In genomic region chr2:219056896-219057708, GRCh38 we compare ENCODE assay signal across 1 cellular context.
TF ChIP-seq lines count a peak whose summit lies in the region.

No MANE protein-coding gene starts in this region.

TF ChIP-seq in neural cell, 6 proteins besides CTCF, POLR2A, EP300 and RAD21 (continued from another document):
- TF ChIP-seq EZH2 (IDR thresholded peaks at IDR 0.05; ENCODE audit: borderline replicate concordance, insufficient read depth, low read length, poor library complexity, severe bottlenecking) (no peak), SMC3 (conservative IDR thresholded peaks at IDR 0.05; ENCODE audit: poor library complexity) (no peak), TAF1 (IDR thresholded peaks at IDR 0.05; ENCODE audit: low read depth) (no peak)
